In the genomic region with DNA sequence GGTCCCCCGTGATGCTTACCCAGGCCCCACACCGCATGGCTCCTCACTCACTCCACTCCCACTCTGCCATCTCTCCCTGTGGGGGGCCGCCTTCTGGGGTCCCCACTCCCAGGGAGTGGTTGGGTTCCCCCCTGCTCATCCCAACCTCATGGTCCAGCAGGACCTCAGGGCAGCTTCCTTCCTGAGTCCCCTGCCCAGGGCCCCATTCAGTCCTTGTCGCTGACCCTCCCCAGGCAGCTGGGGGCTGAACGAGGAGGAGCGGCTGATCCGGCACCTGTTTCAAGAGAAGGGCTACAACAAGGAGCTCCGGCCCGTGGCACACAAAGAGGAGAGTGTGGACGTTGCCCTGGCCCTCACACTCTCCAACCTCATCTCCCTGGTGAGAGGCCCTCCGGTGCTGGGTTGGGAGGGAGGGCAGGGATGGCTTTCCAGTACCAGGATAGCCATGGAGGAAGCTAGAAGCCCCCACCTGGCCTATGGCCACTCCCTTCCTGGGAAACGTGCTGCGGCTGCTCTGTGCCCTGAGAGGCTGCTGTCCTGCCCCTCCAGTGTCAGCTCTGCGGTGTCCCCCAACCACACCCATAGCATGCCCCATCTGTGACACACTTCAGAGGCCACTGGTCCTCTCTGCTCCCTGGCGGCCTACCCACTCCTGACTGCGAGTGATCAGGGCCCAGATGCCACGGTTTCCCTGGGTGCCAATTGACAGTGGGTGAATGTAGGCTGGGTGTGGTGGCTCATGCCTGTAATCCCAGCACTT, we compare ENCODE assay signal across 21 cellular contexts. TPM values are rescaled to one million over a fixed set of nuclear protein-coding genes. Genes with fewer than 3 reads are reported as not detected.
"Had no signal": no experiment of that assay in that cellular context is flagged by ENCODE, and none has a peak within 500 bp of the region (broad histone marks: within the 10 kb centered on the region; RNA-seq: fewer than 3 reads in every experiment).

No MANE protein-coding gene starts in this region.

- DNase-seq: activated CD4-positive, alpha-beta memory T cell treated with anti-CD3 and anti-CD28 coated beads for 36 hours; activated naive CD4-positive, alpha-beta T cell treated with anti-CD3 and anti-CD28 coated beads for 36 hours; activated T-cell treated with anti-CD3 and anti-CD28 coated beads, Interleukin-2, amount 50 U/mL, for 4 hours; foreskin keratinocyte; kidney; naive thymus-derived CD4-positive, alpha-beta T cell; stimulated activated CD4-positive, alpha-beta T cell treated with anti-CD3 and anti-CD28 coated beads, Interleukin-4, amount 100 ng/mL, for 24 hours; stomach had no signal

- FAIRE-seq: kidney had no signal

- H3K9me3 Mint-ChIP-seq: activated CD4-positive, alpha-beta memory T cell treated with anti-CD3 and anti-CD28 coated beads for 36 hours; activated naive CD4-positive, alpha-beta T cell treated with anti-CD3 and anti-CD28 coated beads for 36 hours; activated T-cell treated with anti-CD3 and anti-CD28 coated beads, Interleukin-2, amount 50 U/mL, for 4 hours; memory B cell; stimulated activated effector memory CD8-positive, alpha-beta T cell treated with anti-CD3 and anti-CD28 coated beads, Interleukin-12 subunit alpha, Interleukin-12 subunit beta, amount 100 ng/mL, for 72 hours; type B pancreatic cell had no signal

- H3K36me3 Mint-ChIP-seq: activated CD4-positive, alpha-beta memory T cell treated with anti-CD3 and anti-CD28 coated beads for 36 hours; memory B cell; naive thymus-derived CD4-positive, alpha-beta T cell; type B pancreatic cell had no signal

- H3K4me3 ChIP-seq: body of pancreas, heart left ventricle, stomach had no signal

- H3K9me3 ChIP-seq: body of pancreas, heart left ventricle, stomach had no signal

- ATAC-seq: activated T-cell treated with anti-CD3 and anti-CD28 coated beads, Interleukin-2, amount 50 U/mL, for 4 hours; foreskin keratinocyte; naive thymus-derived CD4-positive, alpha-beta T cell; stimulated activated effector memory CD8-positive, alpha-beta T cell treated with anti-CD3 and anti-CD28 coated beads, Interleukin-12 subunit alpha, Interleukin-12 subunit beta, amount 100 ng/mL, for 72 hours had no signal

- H3K4me3 Mint-ChIP-seq: activated CD4-positive, alpha-beta memory T cell treated with anti-CD3 and anti-CD28 coated beads for 36 hours; activated naive CD4-positive, alpha-beta T cell treated with anti-CD3 and anti-CD28 coated beads for 36 hours; activated T-cell treated with anti-CD3 and anti-CD28 coated beads, Interleukin-2, amount 50 U/mL, for 4 hours; memory B cell; naive thymus-derived CD4-positive, alpha-beta T cell; stimulated activated effector memory CD8-positive, alpha-beta T cell treated with anti-CD3 and anti-CD28 coated beads, Interleukin-12 subunit alpha, Interleukin-12 subunit beta, amount 100 ng/mL, for 72 hours; type B pancreatic cell had no signal

- H3K79me2 ChIP-seq: parathyroid adenoma had no signal

- H2AFZ ChIP-seq: parathyroid adenoma had no signal

- H3K27ac ChIP-seq: body of pancreas, epithelial cell of prostate, foreskin keratinocyte, heart left ventricle, parathyroid adenoma, stomach, WERI-Rb-1 had no signal

- H3K27ac Mint-ChIP-seq: activated CD4-positive, alpha-beta memory T cell treated with anti-CD3 and anti-CD28 coated beads for 36 hours; activated naive CD4-positive, alpha-beta T cell treated with anti-CD3 and anti-CD28 coated beads for 36 hours; memory B cell; stimulated activated effector memory CD8-positive, alpha-beta T cell treated with anti-CD3 and anti-CD28 coated beads, Interleukin-12 subunit alpha, Interleukin-12 subunit beta, amount 100 ng/mL, for 72 hours; type B pancreatic cell had no signal

- H3K36me3 ChIP-seq: heart left ventricle, stomach, WERI-Rb-1 had no signal

- H3K4me1 ChIP-seq: foreskin keratinocyte, parathyroid adenoma had no signal

- H3K9ac ChIP-seq: parathyroid adenoma had no signal

RNA-seq across cellular contexts. Expression of a gene that starts 0.5 kb away (rescaled TPM):
- total RNA-seq: activated CD4-positive, alpha-beta memory T cell treated with anti-CD3 and anti-CD28 coated beads for 36 hours; activated naive CD4-positive, alpha-beta T cell treated with anti-CD3 and anti-CD28 coated beads for 36 hours; activated T-cell treated with anti-CD3 and anti-CD28 coated beads, Interleukin-2, amount 50 U/mL, for 4 hours; body of pancreas; foreskin keratinocyte; heart left ventricle; kidney; liver; mononuclear cell; naive thymus-derived CD4-positive, alpha-beta T cell; stomach; T-helper 2 cell treated with Interferon-gamma antibody and Interleukin-4, amounts not matched to agents 100 ng/mL and 5 ng/mL, for 36 hours; temporal lobe had no signal
- polyA plus RNA-seq: foreskin keratinocyte, heart left ventricle, liver, stomach had no signal

RNA-seq across cellular contexts. Expression of a gene that starts 6.3 kb away (rescaled TPM):
- total RNA-seq: activated CD4-positive, alpha-beta memory T cell treated with anti-CD3 and anti-CD28 coated beads for 36 hours; activated naive CD4-positive, alpha-beta T cell treated with anti-CD3 and anti-CD28 coated beads for 36 hours; activated T-cell treated with anti-CD3 and anti-CD28 coated beads, Interleukin-2, amount 50 U/mL, for 4 hours; body of pancreas; foreskin keratinocyte; kidney; liver; mononuclear cell; naive thymus-derived CD4-positive, alpha-beta T cell; stomach; T-helper 2 cell treated with Interferon-gamma antibody and Interleukin-4, amounts not matched to agents 100 ng/mL and 5 ng/mL, for 36 hours had no signal
- polyA plus RNA-seq: foreskin keratinocyte; naive thymus-derived CD4-positive, alpha-beta T cell; stomach had no signal

RNA-seq across cellular contexts. Expression of a gene that starts 13.0 kb away (rescaled TPM):
- total RNA-seq: activated CD4-positive, alpha-beta memory T cell treated with anti-CD3 and anti-CD28 coated beads for 36 hours; activated naive CD4-positive, alpha-beta T cell treated with anti-CD3 and anti-CD28 coated beads for 36 hours; activated T-cell treated with anti-CD3 and anti-CD28 coated beads, Interleukin-2, amount 50 U/mL, for 4 hours; body of pancreas; dorsolateral prefrontal cortex; foreskin keratinocyte; heart left ventricle; kidney; liver; mononuclear cell; naive thymus-derived CD4-positive, alpha-beta T cell; stomach; T-helper 2 cell treated with Interferon-gamma antibody and Interleukin-4, amounts not matched to agents 100 ng/mL and 5 ng/mL, for 36 hours; temporal lobe had no signal
- polyA plus RNA-seq: foreskin keratinocyte, heart left ventricle, liver, stomach had no signal
